In genomic region chr7:1322240-1323110, GRCh38 we compare ENCODE assay signal across 17 cellular contexts.
"Had no signal": no experiment of that assay in that cellular context is flagged by ENCODE, and none has a peak within 500 bp of the region (broad histone marks: within the 10 kb centered on the region; RNA-seq: fewer than 3 reads in every experiment).

No MANE protein-coding gene starts in this region.

- H3K4me2 ChIP-seq: hepatocyte had no signal

- H3K9me3 Mint-ChIP-seq: activated naive CD4-positive, alpha-beta T cell treated with anti-CD3 and anti-CD28 coated beads, Interleukin-2, amount 50 U/mL, for 72 hours; activated T-cell treated with anti-CD3 and anti-CD28 coated beads, Interleukin-2, amount 50 U/mL, for 4 hours; naive thymus-derived CD8-positive, alpha-beta T cell; T-cell had no signal

- H3K36me3 Mint-ChIP-seq: activated naive CD4-positive, alpha-beta T cell treated with anti-CD3 and anti-CD28 coated beads, Interleukin-2, amount 50 U/mL, for 72 hours; naive thymus-derived CD8-positive, alpha-beta T cell; T-cell had no signal

- H3K4me3 ChIP-seq: cardiac muscle cell, hepatocyte, suprapubic skin, upper lobe of left lung had no signal

- H3K79me2 ChIP-seq: hepatocyte had no signal

- H3K4me1 ChIP-seq: suprapubic skin, upper lobe of left lung had no signal

- H3K27me3 ChIP-seq: cardiac muscle cell, hepatocyte had no signal

- DNase-seq: activated CD4-positive, alpha-beta T cell treated with anti-CD3 and anti-CD28 coated beads, Interleukin-2, amount 50 U/mL, for 48 hours; activated effector memory CD4-positive, alpha-beta T cell treated with anti-CD3 and anti-CD28 coated beads, Interleukin-2, amount 50 U/mL, for 16 hours; activated T-cell treated with anti-CD3 and anti-CD28 coated beads, Interleukin-2, amount 50 U/mL, for 4 hours; mesenchymal stem cell; small intestine; stimulated activated CD4-positive, alpha-beta T cell treated with anti-CD3 and anti-CD28 coated beads, Interleukin-4, amount 100 ng/mL, for 4 hours; stimulated activated CD8-positive, alpha-beta memory T cell treated with anti-CD3 and anti-CD28 coated beads, Interleukin-4, amount 100 ng/mL, for 48 hours; stimulated activated naive CD8-positive, alpha-beta T cell treated with anti-CD3 and anti-CD28 coated beads, Interleukin-15, Interleukin-2, amounts not matched to agents 100 U/mL and 50 U/mL, for 24 hours had no signal

- H3K9me3 ChIP-seq: suprapubic skin, upper lobe of left lung had no signal

- H3K4me1 Mint-ChIP-seq: naive thymus-derived CD8-positive, alpha-beta T cell; T-cell had no signal

- H2AFZ ChIP-seq: hepatocyte had no signal

- FAIRE-seq: small intestine had no signal

- ATAC-seq: activated naive CD4-positive, alpha-beta T cell treated with anti-CD3 and anti-CD28 coated beads, Interleukin-2, amount 50 U/mL, for 72 hours; activated T-cell treated with anti-CD3 and anti-CD28 coated beads, Interleukin-2, amount 50 U/mL, for 4 hours; esophagus mucosa; naive thymus-derived CD8-positive, alpha-beta T cell; stimulated activated naive CD8-positive, alpha-beta T cell treated with anti-CD3 and anti-CD28 coated beads, Interleukin-15, Interleukin-2, amounts not matched to agents 100 U/mL and 50 U/mL, for 24 hours; T-cell had no signal

- H3K36me3 ChIP-seq: cardiac muscle cell, suprapubic skin, upper lobe of left lung had no signal

- H3K27ac Mint-ChIP-seq: activated naive CD4-positive, alpha-beta T cell treated with anti-CD3 and anti-CD28 coated beads, Interleukin-2, amount 50 U/mL, for 72 hours; naive thymus-derived CD8-positive, alpha-beta T cell; progenitor cell of endocrine pancreas; T-cell had no signal

- H3K27ac ChIP-seq: cardiac muscle cell, hepatocyte, suprapubic skin, upper lobe of left lung had no signal

- H3K4me3 Mint-ChIP-seq: activated T-cell treated with anti-CD3 and anti-CD28 coated beads, Interleukin-2, amount 50 U/mL, for 4 hours; naive thymus-derived CD8-positive, alpha-beta T cell; T-cell had no signal
